ENCODE assay signal across 11 cellular contexts in the genomic region with DNA sequence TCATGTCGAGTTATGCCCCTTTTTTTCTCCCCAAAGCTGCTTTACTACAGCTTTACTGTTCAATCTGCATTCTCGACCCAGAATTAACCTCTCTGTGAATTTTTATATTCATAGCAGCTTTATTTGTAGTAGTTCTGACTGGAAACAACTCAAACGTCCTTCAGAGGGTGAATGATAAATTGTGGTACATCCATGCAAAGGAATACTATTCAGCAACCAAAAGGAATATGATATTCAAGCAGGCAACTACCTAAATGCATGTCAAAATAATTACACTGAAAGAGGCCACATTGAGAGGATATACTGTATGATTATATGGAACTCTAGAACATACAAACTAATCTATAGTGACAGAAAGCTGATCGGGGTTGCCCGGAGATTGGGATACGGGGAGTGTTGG. TPM values are rescaled to one million over a fixed set of nuclear protein-coding genes. Genes with fewer than 3 reads are reported as not detected.
"Had no signal": no experiment of that assay in that cellular context is flagged by ENCODE, and none has a peak within 500 bp of the region (broad histone marks: within the 10 kb centered on the region; RNA-seq: fewer than 3 reads in every experiment).

No MANE protein-coding gene starts in this region.

- H3K4me3 ChIP-seq: GM23338 had no signal

- DNase-seq: H9, HCEC 1CT, HFFc6, KG1 had no signal

- H3K27ac ChIP-seq: HL-60 had no signal

- H3K4me2 ChIP-seq: GM23338 had no signal

- H2AFZ ChIP-seq: GM23338 had no signal

- FAIRE-seq: H1, H54, HepG2 had no signal

RNA-seq across cellular contexts. Expression of a gene that starts 26.5 kb away (rescaled TPM):
- total RNA-seq: GM23338, H1, H9, HepG2, HFFc6, HT1080 had no signal
- polyA plus RNA-seq: GM23338, H1, HepG2, IgD-negative memory B cell had no signal
